ENCODE assay signal across 2 cellular contexts in the genomic region with DNA sequence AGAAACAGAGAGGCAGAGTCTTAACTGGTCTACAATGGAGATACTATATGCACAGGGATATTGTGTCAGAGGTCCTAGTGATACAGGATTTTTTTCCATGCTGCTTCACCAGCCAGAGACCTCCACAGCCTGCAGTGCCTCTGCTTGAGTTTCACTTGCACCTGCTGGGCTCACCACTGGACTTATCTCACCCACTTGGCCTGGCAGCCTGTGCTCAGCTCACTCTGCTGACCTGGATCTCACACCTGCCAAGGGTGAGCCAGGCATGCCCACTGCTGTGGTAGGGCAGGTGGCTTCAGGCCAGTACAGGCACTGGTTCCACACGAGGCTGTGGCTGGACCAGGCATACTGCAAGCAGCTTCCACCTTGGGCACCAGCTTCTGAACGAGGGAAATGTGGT.
TF ChIP-seq lines count a peak whose summit lies in the region.

No MANE protein-coding gene starts in this region.

TF ChIP-seq in HEK293, 187 proteins besides CTCF, POLR2A, EP300 and RAD21:
- TF ChIP-seq, protein P1, sequence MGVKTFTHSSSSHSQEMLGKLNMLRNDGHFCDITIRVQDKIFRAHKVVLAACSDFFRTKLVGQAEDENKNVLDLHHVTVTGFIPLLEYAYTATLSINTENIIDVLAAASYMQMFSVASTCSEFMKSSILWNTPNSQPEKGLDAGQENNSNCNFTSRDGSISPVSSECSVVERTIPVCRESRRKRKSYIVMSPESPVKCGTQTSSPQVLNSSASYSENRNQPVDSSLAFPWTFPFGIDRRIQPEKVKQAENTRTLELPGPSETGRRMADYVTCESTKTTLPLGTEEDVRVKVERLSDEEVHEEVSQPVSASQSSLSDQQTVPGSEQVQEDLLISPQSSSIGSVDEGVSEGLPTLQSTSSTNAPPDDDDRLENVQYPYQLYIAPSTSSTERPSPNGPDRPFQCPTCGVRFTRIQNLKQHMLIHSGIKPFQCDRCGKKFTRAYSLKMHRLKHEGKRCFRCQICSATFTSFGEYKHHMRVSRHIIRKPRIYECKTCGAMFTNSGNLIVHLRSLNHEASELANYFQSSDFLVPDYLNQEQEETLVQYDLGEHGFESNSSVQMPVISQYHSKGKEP (tag by site-specific recombination; IDR thresholded peaks at IDR 0.05): no peak
- TF ChIP-seq ZNF791 (tag by site-specific recombination; IDR thresholded peaks at IDR 0.05) (no peak), SCRT2 (tag by site-specific recombination; IDR thresholded peaks at IDR 0.05) (0 out of 2 replicates have a peak, but pooled peaks have one; percentile 3), ZIC2 (tag by site-specific recombination; IDR thresholded peaks at IDR 0.05) (peak; percentile 63), GLIS1 (tag by site-specific recombination; IDR thresholded peaks at IDR 0.05) (no peak), ZNF660 (tag by site-specific recombination; IDR thresholded peaks at IDR 0.05) (no peak)

TF ChIP-seq in H1, 55 proteins besides CTCF, POLR2A, EP300 and RAD21:
- TF ChIP-seq CBX5 (IDR thresholded peaks at IDR 0.05; ENCODE audit: low read depth, low read length) (no peak), POU5F1 (IDR thresholded peaks at IDR 0.05; ENCODE audit: low read depth, low read length) (no peak), HDAC2 (IDR thresholded peaks at IDR 0.05; ENCODE audit: borderline replicate concordance in 1 of 2, low read depth in 2 of 2, low read length in 2 of 2) (no peak), SIX5 (IDR thresholded peaks at IDR 0.05; ENCODE audit: low read depth, low read length) (no peak), YY1 (IDR thresholded peaks at IDR 0.05; ENCODE audit: low read depth, low read length) (no peak)
